12 cellular contexts compared by ENCODE assay signal in the genomic region with DNA sequence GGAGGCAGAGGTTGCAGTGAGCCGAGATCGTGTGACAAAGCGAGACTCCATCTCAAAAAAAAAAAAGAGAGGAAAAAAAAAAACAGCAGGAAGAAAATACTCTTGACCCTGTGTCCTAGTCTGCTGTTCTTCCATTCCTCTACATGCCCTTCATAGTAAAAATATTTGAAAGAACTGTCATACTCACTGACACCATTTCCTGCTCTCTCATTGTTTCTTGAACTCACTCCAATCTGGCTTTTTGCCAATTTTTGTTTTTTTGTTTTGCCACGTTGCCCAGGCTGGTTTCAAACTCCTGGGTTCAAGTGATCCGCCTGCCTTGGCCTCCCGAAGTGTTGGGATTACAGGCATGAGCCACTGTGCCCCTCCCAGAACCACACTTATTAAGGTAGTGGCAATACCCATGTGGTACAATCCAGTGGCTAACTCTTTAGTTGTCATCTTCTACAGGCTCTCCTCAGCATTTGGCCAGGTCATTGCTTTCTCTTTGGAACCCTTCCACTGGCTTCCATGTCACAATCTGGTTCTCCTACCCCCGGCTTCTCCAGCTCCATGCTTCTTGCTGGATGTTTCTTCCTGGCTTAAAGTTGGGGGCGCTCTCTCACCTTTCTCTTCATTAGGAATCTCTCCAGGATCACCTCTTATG. TPM values are rescaled to one million over a fixed set of nuclear protein-coding genes. Genes with fewer than 3 reads are reported as not detected.
A peak's percentile ranks its signal among the peaks of the same experiment; 100 is the strongest.
DNase-seq lines count a peak whose midpoint lies in the region; ATAC-seq, FAIRE-seq and TF ChIP-seq lines count a peak whose summit lies in the region.
"Had no signal": no experiment of that assay in that cellular context is flagged by ENCODE, and none has a peak within 500 bp of the region (broad histone marks: within the 10 kb centered on the region; RNA-seq: fewer than 3 reads in every experiment).

No MANE protein-coding gene starts in this region.

- H2AFZ ChIP-seq in ACC112 (ENCODE audit: low read length, unreplicated experiment) = peak overlapping the region; percentile 82
- H2AFZ ChIP-seq in IMR-90 (replicated peaks; ENCODE audit: low read length, poor library complexity) = no peak overlapping the region

- H3K23ac ChIP-seq in IMR-90 (ENCODE audit: low read depth, low read length) = peak overlapping the region; percentile 41; the same call in 1 of the 2 replicates

- H3K9me1 ChIP-seq in IMR-90 (ENCODE audit: insufficient read depth, low read length) = peaks cover 15% of the 10 kb centered on the region

- no peak overlapping the region for H3K4me2 ChIP-seq in IMR-90 (ENCODE audit: low read depth, low read length)

- H3K4me3 ChIP-seq in ACC112 (ENCODE audit: low read depth, low read length) (peak overlapping the region; percentile 22; the same call in 1 of the 2 replicates), IMR-90 (ENCODE audit: insufficient read depth, low read depth, low read length) (no peak overlapping the region), bronchial epithelial cell (ENCODE audit: low read depth, low read length) (no peak overlapping the region)
- H3K4me3 ChIP-seq: pancreas had no signal

- H2BK15ac ChIP-seq in IMR-90 (ENCODE audit: low read depth, low read length) = peak overlapping the region; percentile 92; the same call in 2 of the 3 replicates

- peak overlapping the region; percentile 56 to 70 for H4K8ac ChIP-seq in IMR-90 (ENCODE audit: low read depth in 2 of 2, low read length in 2 of 2)

- H3K36me3 ChIP-seq in ACC112 (ENCODE audit: insufficient read depth, low read length) (peaks cover 6% of the 10 kb centered on the region; the same call in 1 of the 2 replicates), IMR-90 (ENCODE audit: control insufficient read depth, insufficient read depth, low read length) (no peaks in the 10 kb centered on the region), bronchial epithelial cell (ENCODE audit: control insufficient read depth, insufficient read depth, low read length) (no peaks in the 10 kb centered on the region)
- H3K36me3 ChIP-seq: pancreas had no signal

- peak overlapping the region; percentile 78; the same call in 1 of the 2 replicates for H3K18ac ChIP-seq in IMR-90 (ENCODE audit: low read depth, low read length)

- peak overlapping the region; percentile 53 for H3K14ac ChIP-seq in IMR-90 (replicated peaks; ENCODE audit: low read depth, low read length)

- peaks cover 9% of the 10 kb centered on the region for H3K79me2 ChIP-seq in ACC112 (ENCODE audit: control insufficient read depth, insufficient read depth, low read length, unreplicated experiment)

- H2BK5ac ChIP-seq in IMR-90 (ENCODE audit: low read depth, low read length, poor library complexity, severe bottlenecking) = peak overlapping the region; percentile 42

- no peak for TF ChIP-seq RAD21 in IMR-90 (IDR thresholded peaks at IDR 0.05; ENCODE audit: low read length)

- no peaks in the 10 kb centered on the region for H4K20me1 ChIP-seq in IMR-90 (ENCODE audit: insufficient read depth, low read length)

- CTCF ChIA-PET in IMR-90 (lab: Yijun Ruan, JAX) = no interaction called here

- peak overlapping the region; percentile 61 for H3K27ac ChIP-seq in ACC112 (ENCODE audit: low read depth, low read length)
- no peak overlapping the region; the same call in 1 of the 2 replicates for H3K27ac ChIP-seq in IMR-90 (ENCODE audit: insufficient read depth, low read length)
- H3K27ac ChIP-seq: pancreas had no signal

- in situ Hi-C loops in IMR-90 (cut with MboI; ENCODE audit: low sequenced_read_pairs) = no loop called here

- 0 out of 2 replicates have a peak overlapping the region, but pooled peaks have one; percentile 13 for H3K56ac ChIP-seq in IMR-90 (ENCODE audit: extremely low read depth, insufficient read depth, low read length)

- 67% methylated on average over 3 of the region's 8 CpGs; no CpG with 5 or more reads in 1 of the 2 experiments for WGBS in IMR-90 (ENCODE audit: extremely low coverage in 2 of 2, insufficient read length in 1 of 2), 2 experiments

- H2AK5ac ChIP-seq in IMR-90 (ENCODE audit: low read depth, low read length) = peak overlapping the region; percentile 93

- dilution Hi-C loops in IMR-90 (cut with HindIII; ENCODE audit: low sequenced_read_pairs, unreplicated experiment) = no loop called here

- peaks cover 6% of the 10 kb centered on the region for H3K9me3 ChIP-seq in IMR-90 (ENCODE audit: control insufficient read depth, insufficient read depth, low read length)
- H3K9me3 ChIP-seq: pancreas had no signal

- DNase-seq in IMR-90 = peak; percentile 74
- peak; percentile 59 for DNase-seq in bronchial epithelial cell (ENCODE audit: low read depth)
- DNase-seq in iris pigment epithelial cell (ENCODE audit: low read depth) = peak; percentile 81
- no peak for DNase-seq in T-helper 1 cell
- no peak for DNase-seq in activated CD8-positive, alpha-beta memory T cell treated with anti-CD3 and anti-CD28 coated beads for 24 hours
- no peak for DNase-seq in activated naive CD4-positive, alpha-beta T cell (lab: John Stamatoyannopoulos, UW)
- DNase-seq: activated CD4-positive, alpha-beta T cell treated with anti-CD3 and anti-CD28 coated beads for 36 hours; activated gamma-delta T cell treated with Interleukin-2 at 50 U/mL for 16 hours; pancreas; SHP77 treated with DMSO at 0.1 percent for 48 hours had no signal

- no peak overlapping the region for H3K9ac ChIP-seq in IMR-90 (ENCODE audit: low read depth, low read length)

- peak; percentile 62 for ATAC-seq in IMR-90 (ENCODE audit: low read depth)
- ATAC-seq in GM21529 (IDR thresholded peaks at IDR 0.05; ENCODE audit: unreplicated experiment) = no peak
- ATAC-seq: activated CD4-positive, alpha-beta T cell treated with anti-CD3 and anti-CD28 coated beads for 36 hours had no signal

- no peaks in the 10 kb centered on the region for H3K27me3 ChIP-seq in ACC112 (ENCODE audit: insufficient read depth, low read length)
- no peaks in the 10 kb centered on the region for H3K27me3 ChIP-seq in IMR-90 (ENCODE audit: control insufficient read depth, insufficient read depth, low read length)
- H3K27me3 ChIP-seq in bronchial epithelial cell (ENCODE audit: control insufficient read depth, insufficient read depth, low read length) = peaks cover 4% of the 10 kb centered on the region
- H3K27me3 ChIP-seq: pancreas had no signal

- POLR2A ChIA-PET in IMR-90 (lab: Charles Lee; ENCODE audit: unreplicated experiment) = no interaction called here

- FAIRE-seq in bronchial epithelial cell (lab: Jason Lieb, UNC) = no peak
- FAIRE-seq: pancreas had no signal

- peak overlapping the region; percentile 82 for H2AK9ac ChIP-seq in IMR-90 (replicated peaks; ENCODE audit: low read depth, low read length, poor library complexity)

- peak overlapping the region; percentile 82 for H4K91ac ChIP-seq in IMR-90 (ENCODE audit: insufficient read depth, low read depth, low read length)

- peak overlapping the region; percentile 79 for H3K4ac ChIP-seq in IMR-90 (ENCODE audit: low read depth, low read length)

- BruUV-seq in IMR-90 (replicated peaks; lab: Mats Ljungman, UMichigan) = no TSS peak

- TF ChIP-seq CTCF in IMR-90 (conservative IDR thresholded peaks at IDR 0.05; ENCODE audit: low read depth, low read length) (no peak), bronchial epithelial cell (IDR thresholded peaks at IDR 0.05; ENCODE audit: insufficient read depth, low read length, severe bottlenecking) (no peak)

- peak overlapping the region; percentile 67; the same call in 1 of the 2 replicates for H4K5ac ChIP-seq in IMR-90 (ENCODE audit: low read depth, low read length)

- H2BK20ac ChIP-seq in IMR-90 (ENCODE audit: low read depth, low read length) = peak overlapping the region; percentile 88

- intact Hi-C loops in IMR-90 (cut with micrococcal nuclease) = no loop called here

- H2BK120ac ChIP-seq in IMR-90 (ENCODE audit: low read depth, low read length) = peak overlapping the region; percentile 78

- TF ChIP-seq POLR2A in IMR-90 (IDR thresholded peaks at IDR 0.05; ENCODE audit: low read depth, low read length) = no peak

- H3K4me1 ChIP-seq in ACC112 (ENCODE audit: control insufficient read depth, insufficient read depth, low read length, unreplicated experiment) (peaks cover 30% of the 10 kb centered on the region), IMR-90 (ENCODE audit: control insufficient read depth, insufficient read depth, low read length) (peaks cover 17% of the 10 kb centered on the region)
- H3K4me1 ChIP-seq: pancreas had no signal

- peaks cover 22 to 43% of the 10 kb centered on the region in 2 experiments for H3K79me1 ChIP-seq in IMR-90 (ENCODE audit: low read depth in 1 of 2, low read length in 2 of 2)

TF ChIP-seq in IMR-90, 13 proteins besides CTCF, POLR2A, EP300 and RAD21 (continues in another document):
- no peak for TF ChIP-seq BHLHE40 (IDR thresholded peaks at IDR 0.05; ENCODE audit: low read depth, low read length)
- TF ChIP-seq, protein P1, sequence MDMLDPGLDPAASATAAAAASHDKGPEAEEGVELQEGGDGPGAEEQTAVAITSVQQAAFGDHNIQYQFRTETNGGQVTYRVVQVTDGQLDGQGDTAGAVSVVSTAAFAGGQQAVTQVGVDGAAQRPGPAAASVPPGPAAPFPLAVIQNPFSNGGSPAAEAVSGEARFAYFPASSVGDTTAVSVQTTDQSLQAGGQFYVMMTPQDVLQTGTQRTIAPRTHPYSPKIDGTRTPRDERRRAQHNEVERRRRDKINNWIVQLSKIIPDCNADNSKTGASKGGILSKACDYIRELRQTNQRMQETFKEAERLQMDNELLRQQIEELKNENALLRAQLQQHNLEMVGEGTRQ (IDR thresholded peaks at IDR 0.05; ENCODE audit: low read depth, low read length) = no peak
- TF ChIP-seq, protein P2, sequence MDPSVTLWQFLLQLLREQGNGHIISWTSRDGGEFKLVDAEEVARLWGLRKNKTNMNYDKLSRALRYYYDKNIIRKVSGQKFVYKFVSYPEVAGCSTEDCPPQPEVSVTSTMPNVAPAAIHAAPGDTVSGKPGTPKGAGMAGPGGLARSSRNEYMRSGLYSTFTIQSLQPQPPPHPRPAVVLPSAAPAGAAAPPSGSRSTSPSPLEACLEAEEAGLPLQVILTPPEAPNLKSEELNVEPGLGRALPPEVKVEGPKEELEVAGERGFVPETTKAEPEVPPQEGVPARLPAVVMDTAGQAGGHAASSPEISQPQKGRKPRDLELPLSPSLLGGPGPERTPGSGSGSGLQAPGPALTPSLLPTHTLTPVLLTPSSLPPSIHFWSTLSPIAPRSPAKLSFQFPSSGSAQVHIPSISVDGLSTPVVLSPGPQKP (IDR thresholded peaks at IDR 0.05; ENCODE audit: borderline replicate concordance, low read depth, low read length) = no peak
- no peak for TF ChIP-seq FOS (IDR thresholded peaks at IDR 0.05; ENCODE audit: low read depth, low read length)
- no peak for TF ChIP-seq CEBPB (IDR thresholded peaks at IDR 0.05; ENCODE audit: low read depth, low read length)
- no peak for TF ChIP-seq CHD1 (IDR thresholded peaks at IDR 0.05; ENCODE audit: low read depth, low read length)
- TF ChIP-seq RCOR1 (IDR thresholded peaks at IDR 0.05; ENCODE audit: insufficient replicate concordance, low read length) = no peak
- TF ChIP-seq RFX5 (IDR thresholded peaks at IDR 0.05; ENCODE audit: low read depth, low read length) = no peak

RNA-seq across cellular contexts. Expression of a gene that starts 12.9 kb away (rescaled TPM):
- 15.6 and 16.1 TPM in 2 replicates for total RNA-seq in IMR-90 (2012; rRNA removed)
- 5.6 and 5.9 TPM in 2 replicates for polyA plus RNA-seq in IMR-90 (2012; rRNA removed)
- 4.3 and 4.4 TPM in 2 replicates for polyA plus RNA-seq in IMR-90 (2012; cell fraction: cytosol; rRNA removed)
- 9.0 and 9.6 TPM in 2 replicates for polyA plus RNA-seq in IMR-90 (2012; cell fraction: nucleus; rRNA removed; ENCODE audit: low replicate concordance)
- total RNA-seq in bronchial epithelial cell = 4.7 and 14.1 TPM in 2 replicates

Comparison
In these comparisons a context has a peak if more than half of its experiments do, and no peak if none do; other contexts are left out.
1. DNase-seq: peak in IMR-90 (single experiment), bronchial epithelial cell (single experiment) and iris pigment epithelial cell (single experiment); none in T-helper 1 cell (0 of 5), activated CD8-positive, alpha-beta memory T cell treated with anti-CD3 and anti-CD28 coated beads for 24 hours (single experiment) and activated naive CD4-positive, alpha-beta T cell (0 of 4).